18 cellular contexts compared by ENCODE assay signal in genomic region chr18:13406049-13406615, GRCh38.
"Had no signal": no experiment of that assay in that cellular context is flagged by ENCODE, and none has a peak within 500 bp of the region (broad histone marks: within the 10 kb centered on the region; RNA-seq: fewer than 3 reads in every experiment).

No MANE protein-coding gene starts in this region.

- H3K9me3 ChIP-seq: colonic mucosa, heart left ventricle, neutrophil, right atrium auricular region, upper lobe of left lung, vagina had no signal

- ATAC-seq: naive thymus-derived CD4-positive, alpha-beta T cell had no signal

- H3K27ac Mint-ChIP-seq: endodermal cell had no signal

- H3K27ac ChIP-seq: colonic mucosa, heart left ventricle, neutrophil, right atrium auricular region, upper lobe of left lung, vagina had no signal

- H3K27me3 Mint-ChIP-seq: naive thymus-derived CD4-positive, alpha-beta T cell had no signal

- H3K4me1 Mint-ChIP-seq: endodermal cell had no signal

- DNase-seq: cerebellar nuclear complex; colonic mucosa; dermis blood vessel endothelial cell; effector CD4-positive, alpha-beta T cell; endodermal cell; foreskin melanocyte; heart left ventricle; hippocampal formation; kidney glomerular epithelial cell; mammary epithelial cell; naive thymus-derived CD4-positive, alpha-beta T cell; posterior cingulate gyrus; stimulated activated CD4-positive, alpha-beta T cell treated with anti-CD3 and anti-CD28 coated beads, Interleukin-12 subunit alpha, Interleukin-12 subunit beta, amount 100 ng/mL, for 4 hours; stimulated activated naive CD4-positive, alpha-beta T cell treated with Interleukin-2 at 50 U/mL for 16 hours; upper lobe of left lung had no signal

- H3K36me3 ChIP-seq: colonic mucosa, heart left ventricle, neutrophil, right atrium auricular region, upper lobe of left lung, vagina had no signal

- H3K9me3 Mint-ChIP-seq: endodermal cell had no signal

- H3K4me3 Mint-ChIP-seq: endodermal cell; naive thymus-derived CD4-positive, alpha-beta T cell had no signal

- H3K4me3 ChIP-seq: colonic mucosa, heart left ventricle, right atrium auricular region, upper lobe of left lung, vagina had no signal

- H3K4me1 ChIP-seq: right atrium auricular region, upper lobe of left lung, vagina had no signal

- H3K27me3 ChIP-seq: colonic mucosa, heart left ventricle, neutrophil, right atrium auricular region, upper lobe of left lung, vagina had no signal
